Comparison of ENCODE assay signal across 8 cellular contexts in genomic region chr1:234975122-234975940, GRCh38.
A peak's percentile ranks its signal among the peaks of the same experiment; 100 is the strongest.
DNase-seq lines count a peak whose midpoint lies in the region; ATAC-seq, FAIRE-seq and TF ChIP-seq lines count a peak whose summit lies in the region.

No MANE protein-coding gene starts in this region.

- no peak overlapping the region for H3K14ac ChIP-seq in H1 (ENCODE audit: insufficient read length)

- no peaks in the 10 kb centered on the region for H3K79me1 ChIP-seq in H1 (ENCODE audit: low read depth, low read length)

- no peak for TF ChIP-seq POLR2A in Peyer's patch (IDR thresholded peaks at IDR 0.05)
- no peak for TF ChIP-seq POLR2A in H1 (IDR thresholded peaks at IDR 0.05; ENCODE audit: control extremely low read depth in 1 of 2, low read depth in 2 of 2, low read length in 2 of 2)

- 91% methylated on average over 11 of the region's 11 CpGs; no CpG with 5 or more reads in 1 of the 2 experiments for WGBS in H1 (ENCODE audit: extremely low coverage in 1 of 2, insufficient coverage in 1 of 2, insufficient read length in 1 of 2, insufficient replicate concordance in 2 of 2, low coverage in 1 of 2, low lambda C conversion rate in 2 of 2, missing lambda C conversion rate in 1 of 2), 2 experiments

- no peak overlapping the region for H4K8ac ChIP-seq in H1 (ENCODE audit: extremely low read depth, insufficient read depth, low read length)

- H3K27ac ChIP-seq in Peyer's patch (peak overlapping the region; percentile 12 to 96 (median 80)), H1 (ENCODE audit: low read depth, low read length) (no peak overlapping the region)

- ATAC-seq in omental fat pad (ENCODE audit: low FRiP score) = peak; percentile 35
- no peak for ATAC-seq in GM18907 (IDR thresholded peaks at IDR 0.05; ENCODE audit: unreplicated experiment)

- no peak overlapping the region for H3K9ac ChIP-seq in H1 (replicated peaks in 1 of 4; ENCODE audit: extremely low read depth in 1 of 4, low read depth in 3 of 4, low read length in 3 of 4)

- H4K5ac ChIP-seq in H1 (ENCODE audit: insufficient read length, low read depth, low read length) = no peak overlapping the region

- POLR2A ChIA-PET in H1 (lab: Charles Lee; ENCODE audit: partially characterized antibody) = interaction anchor here (0.9 to 2.2 kb wide), 3 partner anchors 11 to 364 kb away, joined by 4 to 9 read pairs (median 5); no protein-coding TSS in a partner anchor

- no peaks in the 10 kb centered on the region for H3K79me2 ChIP-seq in H1 (ENCODE audit: control insufficient read depth in 1 of 2, insufficient read depth in 2 of 2, low read length in 2 of 2)

- H3K4me1 ChIP-seq in Peyer's patch (peaks cover 16 to 92% (median 32%) of the 10 kb centered on the region in 4 donors), H1 (replicated peaks in 1 of 4; ENCODE audit: control insufficient read depth in 3 of 4, insufficient read depth in 4 of 4, low read length in 3 of 4) (peaks cover 7 to 25% (median 17%) of the 10 kb centered on the region in 4 experiments)

- H3K4me3 ChIP-seq in Peyer's patch (no peak overlapping the region), H1 (ENCODE audit: extremely low read depth in 1 of 4, insufficient read depth in 2 of 4, low read depth in 3 of 4, low read length in 4 of 4) (no peak overlapping the region), H7 (ENCODE audit: insufficient read depth, low read depth, low read length) (no peak overlapping the region)

- H4K91ac ChIP-seq in H1 (replicated peaks; ENCODE audit: insufficient read length, low read length) = no peak overlapping the region

- no peak overlapping the region for H3K4me2 ChIP-seq in H1 (ENCODE audit: insufficient read depth in 1 of 2, low read depth in 2 of 2, low read length in 2 of 2)

- DNase-seq in activated effector memory CD4-positive, alpha-beta T cell treated with anti-CD3 and anti-CD28 coated beads, Interleukin-2, amount 50 U/mL, for 16 hours = peak; percentile 53
- no peak for DNase-seq in activated effector memory CD4-positive, alpha-beta T cell treated with Interleukin-2 at 50 U/mL for 16 hours
- DNase-seq in Peyer's patch (peak in 1 of 3 donors; percentile 79), H1 (ENCODE audit: low read depth in 1 of 2, low spot score in 2 of 2) (no peak), omental fat pad (ENCODE audit: low spot score) (no peak), NCI-H2171 treated with DMSO at 0.1 percent for 48 hours (lab: John Stamatoyannopoulos, UW) (no peak), H7 (no peak)

- TF ChIP-seq CTCF in Peyer's patch (IDR thresholded peaks at IDR 0.05) = no peak
- TF ChIP-seq CTCF in H1 (IDR thresholded peaks at IDR 0.05; ENCODE audit: control extremely low read depth in 1 of 3, insufficient read depth in 1 of 3, low read depth in 1 of 3, low read length in 3 of 3) = no peak
- TF ChIP-seq CTCF in omental fat pad (IDR thresholded peaks at IDR 0.05) = no peak

- H2BK20ac ChIP-seq in H1 (ENCODE audit: low read length) = 0 out of 2 replicates have a peak overlapping the region, but pooled peaks have one; percentile 34

- no peaks in the 10 kb centered on the region; the same call in 1 of the 2 replicates for H3K23me2 ChIP-seq in H1 (ENCODE audit: low read depth, low read length)

- no peak overlapping the region for H2BK12ac ChIP-seq in H1 (ENCODE audit: low read depth, low read length)

- FAIRE-seq in H1 (lab: Jason Lieb, UNC) = no peak

- H3K9me3 ChIP-seq in Peyer's patch = no peaks in the 10 kb centered on the region
- no peaks in the 10 kb centered on the region for H3K9me3 ChIP-seq in H1 (ENCODE audit: insufficient read depth in 2 of 2, low read depth in 1 of 2, low read length in 1 of 2)

- no peaks in the 10 kb centered on the region for H4K20me1 ChIP-seq in H1 (replicated peaks in 1 of 2; ENCODE audit: control insufficient read depth in 1 of 2, insufficient read depth in 2 of 2, low read length in 2 of 2)

- H2BK120ac ChIP-seq in H1 (replicated peaks; ENCODE audit: low read depth, low read length) = no peak overlapping the region

- no peak overlapping the region for H3K56ac ChIP-seq in H1 (replicated peaks; ENCODE audit: insufficient read length, low read depth, low read length)

- TF ChIP-seq EP300 in H1 (IDR thresholded peaks at IDR 0.05; ENCODE audit: borderline replicate concordance in 1 of 2, low read depth in 2 of 2, low read length in 2 of 2) = no peak

- H3K18ac ChIP-seq in H1 (ENCODE audit: extremely low read depth, low read length) = no peak overlapping the region

- no peak overlapping the region; the same call in 1 of the 2 replicates for H2BK15ac ChIP-seq in H1 (ENCODE audit: low read length)

- H3K4ac ChIP-seq in H1 (replicated peaks; ENCODE audit: insufficient read length, low read depth, low read length) = no peak overlapping the region

- H3K23ac ChIP-seq in H1 (ENCODE audit: insufficient read length) = no peak overlapping the region

- no peak overlapping the region for H2AFZ ChIP-seq in H1 (ENCODE audit: low read length)

- peak overlapping the region; percentile 56; the same call in 1 of the 2 replicates for H2AK5ac ChIP-seq in H1 (ENCODE audit: low read depth, low read length)

- H2BK5ac ChIP-seq in H1 (ENCODE audit: low read depth, low read length) = no peak overlapping the region

- H3K27me3 ChIP-seq in Peyer's patch (no peaks in the 10 kb centered on the region), H1 (replicated peaks in 1 of 4; ENCODE audit: control insufficient read depth in 3 of 4, extremely low read depth in 1 of 4, insufficient read depth in 3 of 4, low read length in 3 of 4) (no peaks in the 10 kb centered on the region; a peak in 1 of 7 replicates), H7 (ENCODE audit: control insufficient read depth, insufficient read depth, low read length) (no peaks in the 10 kb centered on the region; the same call in 1 of the 2 replicates)

- TF ChIP-seq RAD21 in H1 (IDR thresholded peaks at IDR 0.05 in 1 of 2, conservative IDR thresholded peaks at IDR 0.05 in 1 of 2; ENCODE audit: low read depth in 2 of 2, low read length in 2 of 2) = no peak

- CTCF ChIA-PET in H1 (lab: Charles Lee; ENCODE audit: partially characterized antibody) = interaction anchor here (0.7 to 1.4 kb wide), 7 partner anchors 8 to 530 kb away, joined by 3 to 4 read pairs (median 3); no protein-coding TSS in a partner anchor

- H3K36me3 ChIP-seq in Peyer's patch (no peaks in the 10 kb centered on the region), H1 (ENCODE audit: control insufficient read depth in 2 of 4, insufficient read depth in 4 of 4, low read length in 3 of 4) (no peaks in the 10 kb centered on the region), H7 (replicated peaks; ENCODE audit: control insufficient read depth, insufficient read depth, low read length) (no peaks in the 10 kb centered on the region)

TF ChIP-seq in H1, 55 proteins besides CTCF, POLR2A, EP300 and RAD21 (continues in another document):
- TF ChIP-seq BACH1 (IDR thresholded peaks at IDR 0.05; ENCODE audit: low read length) (no peak), KDM1A (IDR thresholded peaks at IDR 0.05; ENCODE audit: borderline replicate concordance, low read length) (no peak)
